17 cellular contexts compared by ENCODE assay signal in the genomic region with DNA sequence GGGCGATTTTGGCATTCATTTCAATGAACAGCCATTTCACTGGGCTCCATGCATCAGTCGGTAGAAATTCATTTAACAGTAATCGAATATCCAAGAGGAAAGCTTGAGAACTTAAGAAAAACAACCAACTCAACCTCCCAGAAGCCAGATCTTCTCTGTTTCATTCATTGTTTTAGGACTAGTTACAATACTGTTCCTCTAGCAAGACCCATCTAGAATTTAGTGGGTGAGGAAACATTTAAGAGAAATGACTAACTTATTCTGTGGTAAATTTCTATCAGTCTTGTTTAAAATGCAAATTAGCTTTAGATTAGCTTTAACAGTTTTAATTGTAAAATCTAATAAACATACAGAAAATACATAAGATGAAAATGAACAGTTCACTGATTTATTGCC.
DNase-seq lines count a peak whose midpoint lies in the region; ATAC-seq and TF ChIP-seq lines count a peak whose summit lies in the region.
"Had no signal": no experiment of that assay in that cellular context is flagged by ENCODE, and none has a peak within 500 bp of the region (broad histone marks: within the 10 kb centered on the region; RNA-seq: fewer than 3 reads in every experiment).

No MANE protein-coding gene starts in this region.

- no peak for DNase-seq in activated CD4-positive, CD25-positive, alpha-beta regulatory T cell treated with anti-CD3 and anti-CD28 coated beads, Interleukin-2, amount 50 U/mL, for 72 hours
- DNase-seq in CD4-positive, alpha-beta T cell: no peak
- DNase-seq in activated naive CD8-positive, alpha-beta T cell treated with anti-CD3 and anti-CD28 coated beads, Interleukin-2, amount 50 U/mL, for 24 hours: no peak
- DNase-seq in PC-9: no peak
- no peak for DNase-seq in amygdala (lab: John Stamatoyannopoulos, UW)
- DNase-seq: GOT3; NCI-H1417 treated with DMSO at 0.1 percent for 48 hours; NCI-H2029 treated with DMSO at 0.1 percent for 48 hours; NCI-H2171 treated with DMSO at 0.1 percent for 48 hours; NCI-H446 treated with DMSO at 0.1 percent for 48 hours; NK-92 treated with Interleukin-12 subunit alpha and Interleukin-12 subunit beta, amount 100 ng/mL, for 24 hours; SHP77 treated with DMSO at 0.1 percent for 48 hours had no signal

- CTCF ChIA-PET in CD4-positive, alpha-beta T cell (lab: Charles Lee): interaction anchor here (1.6 kb wide), 1 partner anchor 8 kb away, joined by 3 read pairs; no protein-coding TSS in a partner anchor
- CTCF ChIA-PET in PC-9 (lab: Charles Lee): no interaction called here

- H3K9me2 ChIP-seq in PC-9 (ENCODE audit: insufficient read depth): no peaks in the 10 kb centered on the region

- H3F3A ChIP-seq in PC-9 (ENCODE audit: insufficient read depth, low read depth): no peaks in the 10 kb centered on the region; the same call in 1 of the 2 replicates

- peak overlapping the region; percentile 27 for H3K27ac Mint-ChIP-seq in CD4-positive, alpha-beta T cell
- peak overlapping the region; percentile 82 for H3K27ac Mint-ChIP-seq in activated naive CD8-positive, alpha-beta T cell treated with anti-CD3 and anti-CD28 coated beads, Interleukin-2, amount 50 U/mL, for 24 hours
- H3K27ac Mint-ChIP-seq in stimulated activated memory B cell treated with anti-CD40 and anti-IgM and Interleukin-4, amounts not matched to agents 10 μg/mL and 1 μg/mL and 100 μg/mL, for 72 hours: peak overlapping the region; percentile 39

- no peak overlapping the region for H3K4me2 ChIP-seq in PC-9

- no peak overlapping the region for H3K27ac ChIP-seq in CD4-positive, alpha-beta T cell (ENCODE audit: low read depth, low read length)
- no peak overlapping the region for H3K27ac ChIP-seq in PC-9
- H3K27ac ChIP-seq: 22Rv1 had no signal

- H4K20me1 ChIP-seq in PC-9 (ENCODE audit: insufficient read depth): no peaks in the 10 kb centered on the region

- no peaks in the 10 kb centered on the region for H3K27me3 Mint-ChIP-seq in CD4-positive, alpha-beta T cell
- no peaks in the 10 kb centered on the region for H3K27me3 Mint-ChIP-seq in activated naive CD8-positive, alpha-beta T cell treated with anti-CD3 and anti-CD28 coated beads, Interleukin-2, amount 50 U/mL, for 24 hours
- H3K27me3 Mint-ChIP-seq in stimulated activated memory B cell treated with anti-CD40 and anti-IgM and Interleukin-4, amounts not matched to agents 10 μg/mL and 1 μg/mL and 100 μg/mL, for 72 hours: peaks cover under 1% of the 10 kb centered on the region

- H2AFZ ChIP-seq in PC-9: no peak overlapping the region

- H3K79me2 ChIP-seq in PC-9 (ENCODE audit: low read depth): no peaks in the 10 kb centered on the region

- no TSS peak for BruUV-seq in PC-9 (replicated peaks; lab: Mats Ljungman, UMichigan)

- peaks cover 15% of the 10 kb centered on the region for H3K4me1 Mint-ChIP-seq in CD4-positive, alpha-beta T cell (ENCODE audit: low read depth)
- H3K4me1 Mint-ChIP-seq in activated naive CD8-positive, alpha-beta T cell treated with anti-CD3 and anti-CD28 coated beads, Interleukin-2, amount 50 U/mL, for 24 hours: peaks cover 28% of the 10 kb centered on the region
- peaks cover 13% of the 10 kb centered on the region for H3K4me1 Mint-ChIP-seq in stimulated activated memory B cell treated with anti-CD40 and anti-IgM and Interleukin-4, amounts not matched to agents 10 μg/mL and 1 μg/mL and 100 μg/mL, for 72 hours

- H3K4me3 ChIP-seq in PC-9: no peak overlapping the region
- H3K4me3 ChIP-seq: K562 had no signal

- intact Hi-C loops in CD4-positive, alpha-beta T cell (cut with DNase I, micrococcal nuclease): loop anchor here in 1 of 2 experiments (5.0 kb wide), 1 partner anchor 80 kb away; a partner anchor contains a TSS
- intact Hi-C loops in PC-9 (cut with micrococcal nuclease; ENCODE audit: unreplicated experiment): no loop called here

- TF ChIP-seq CTCF in CD4-positive, alpha-beta T cell (IDR thresholded peaks at IDR 0.05): no peak
- no peak for TF ChIP-seq CTCF in PC-9 (conservative IDR thresholded peaks at IDR 0.05)

- no peaks in the 10 kb centered on the region for H3K36me3 ChIP-seq in PC-9 (ENCODE audit: low read depth)

- ATAC-seq in activated CD4-positive, CD25-positive, alpha-beta regulatory T cell treated with anti-CD3 and anti-CD28 coated beads, Interleukin-2, amount 50 U/mL, for 24 hours: peak; percentile 25 to 54
- no peak for ATAC-seq in CD4-positive, alpha-beta T cell (ENCODE audit: poor library complexity)
- ATAC-seq in activated naive CD8-positive, alpha-beta T cell treated with anti-CD3 and anti-CD28 coated beads, Interleukin-2, amount 50 U/mL, for 24 hours: no peak
- no peak for ATAC-seq in stimulated activated memory B cell treated with anti-CD40 and anti-IgM and Interleukin-4, amounts not matched to agents 10 μg/mL and 1 μg/mL and 100 μg/mL, for 72 hours
- ATAC-seq in GM18858 (IDR thresholded peaks at IDR 0.05; ENCODE audit: unreplicated experiment): no peak

- no peaks in the 10 kb centered on the region for H3K4me1 ChIP-seq in PC-9 (replicated peaks; ENCODE audit: insufficient read depth)

- no peaks in the 10 kb centered on the region for H3K36me3 Mint-ChIP-seq in CD4-positive, alpha-beta T cell (ENCODE audit: low read depth)
- no peaks in the 10 kb centered on the region for H3K36me3 Mint-ChIP-seq in activated naive CD8-positive, alpha-beta T cell treated with anti-CD3 and anti-CD28 coated beads, Interleukin-2, amount 50 U/mL, for 24 hours (ENCODE audit: low read depth)
- peaks cover 13% of the 10 kb centered on the region for H3K36me3 Mint-ChIP-seq in stimulated activated memory B cell treated with anti-CD40 and anti-IgM and Interleukin-4, amounts not matched to agents 10 μg/mL and 1 μg/mL and 100 μg/mL, for 72 hours

- no peaks in the 10 kb centered on the region for H3K9me3 Mint-ChIP-seq in CD4-positive, alpha-beta T cell
- peaks cover 3% of the 10 kb centered on the region for H3K9me3 Mint-ChIP-seq in activated naive CD8-positive, alpha-beta T cell treated with anti-CD3 and anti-CD28 coated beads, Interleukin-2, amount 50 U/mL, for 24 hours
- peaks cover 7% of the 10 kb centered on the region for H3K9me3 Mint-ChIP-seq in stimulated activated memory B cell treated with anti-CD40 and anti-IgM and Interleukin-4, amounts not matched to agents 10 μg/mL and 1 μg/mL and 100 μg/mL, for 72 hours

- POLR2A ChIA-PET in CD4-positive, alpha-beta T cell (lab: Charles Lee): no interaction called here
- POLR2A ChIA-PET in PC-9 (lab: Charles Lee; ENCODE audit: unreplicated experiment): no interaction called here

- no peak overlapping the region for H3K4me3 Mint-ChIP-seq in CD4-positive, alpha-beta T cell
- no peak overlapping the region for H3K4me3 Mint-ChIP-seq in activated naive CD8-positive, alpha-beta T cell treated with anti-CD3 and anti-CD28 coated beads, Interleukin-2, amount 50 U/mL, for 24 hours
- no peak overlapping the region for H3K4me3 Mint-ChIP-seq in stimulated activated memory B cell treated with anti-CD40 and anti-IgM and Interleukin-4, amounts not matched to agents 10 μg/mL and 1 μg/mL and 100 μg/mL, for 72 hours

- no peaks in the 10 kb centered on the region for H3K9me3 ChIP-seq in CD4-positive, alpha-beta T cell (ENCODE audit: control insufficient read depth, low read length)
- no peaks in the 10 kb centered on the region for H3K9me3 ChIP-seq in PC-9 (ENCODE audit: insufficient read depth, low read depth)

- no peaks in the 10 kb centered on the region for H3K27me3 ChIP-seq in CD4-positive, alpha-beta T cell (ENCODE audit: control insufficient read depth, insufficient read depth, low read length)
- no peaks in the 10 kb centered on the region for H3K27me3 ChIP-seq in PC-9 (ENCODE audit: insufficient read depth, low read depth)

Comparison
In these comparisons a context has a peak if more than half of its experiments do, and no peak if none do; other contexts are left out.
1. ATAC-seq: peak in activated CD4-positive, CD25-positive, alpha-beta regulatory T cell treated with anti-CD3 and anti-CD28 coated beads, Interleukin-2, amount 50 U/mL, for 24 hours (2 of 2); none in CD4-positive, alpha-beta T cell (single experiment), activated naive CD8-positive, alpha-beta T cell treated with anti-CD3 and anti-CD28 coated beads, Interleukin-2, amount 50 U/mL, for 24 hours (single experiment), stimulated activated memory B cell treated with anti-CD40 and anti-IgM and Interleukin-4, amounts not matched to agents 10 μg/mL and 1 μg/mL and 100 μg/mL, for 72 hours (single experiment) and GM18858 (single experiment).
2. H3K27ac Mint-ChIP-seq: peak in every context shown above with its lines; median percentile 82 in activated naive CD8-positive, alpha-beta T cell treated with anti-CD3 and anti-CD28 coated beads, Interleukin-2, amount 50 U/mL, for 24 hours; 39 in stimulated activated memory B cell treated with anti-CD40 and anti-IgM and Interleukin-4, amounts not matched to agents 10 μg/mL and 1 μg/mL and 100 μg/mL, for 72 hours; 27 in CD4-positive, alpha-beta T cell.